8 cellular contexts compared by ENCODE assay signal in the genomic region with DNA sequence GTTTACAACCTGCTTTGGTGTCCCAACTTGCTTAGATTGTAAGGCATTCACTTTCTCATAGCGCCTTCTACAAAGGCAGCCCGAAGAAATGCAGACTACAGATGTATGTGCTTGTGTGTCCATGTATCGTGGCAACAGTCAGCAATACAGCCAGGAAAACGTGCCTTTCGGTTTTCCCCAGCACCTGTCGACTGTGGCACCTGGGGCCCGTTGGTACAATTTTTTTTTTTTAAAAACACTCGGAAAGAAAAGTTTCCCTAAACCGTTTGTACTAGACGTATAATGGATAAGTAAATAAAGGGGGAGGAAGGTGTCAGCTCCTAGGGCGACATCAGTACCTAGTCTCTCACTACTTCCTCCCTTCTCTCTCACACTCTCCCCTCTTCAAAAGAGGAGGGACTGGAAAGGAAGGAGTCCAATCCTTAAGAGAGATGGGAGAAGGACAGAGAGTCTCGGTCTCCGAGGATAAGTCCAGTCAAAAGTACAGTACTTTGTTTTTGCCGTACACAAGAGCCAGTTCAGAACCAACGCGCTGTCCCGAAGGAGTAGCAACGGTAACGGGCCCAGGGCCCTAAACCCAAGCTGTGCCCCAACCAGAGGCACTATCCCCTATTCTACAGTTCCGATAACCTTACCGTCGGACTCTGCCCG. TPM values are rescaled to one million over a fixed set of nuclear protein-coding genes. Genes with fewer than 3 reads are reported as not detected.
DNase-seq lines count a peak whose midpoint lies in the region; ATAC-seq, FAIRE-seq and TF ChIP-seq lines count a peak whose summit lies in the region.

No MANE protein-coding gene starts in this region.

- peaks cover 36% of the 10 kb centered on the region for H3K4me1 Mint-ChIP-seq in activated T-helper 1 cell treated with anti-CD3 and anti-CD28 coated beads, Interleukin-12 subunit alpha, Interleukin-12 subunit beta, Interleukin-2, Interleukin-4 antibody, amounts not matched to agents 30 ng/mL and 10 ng/mL and 1 ng/mL, durations not matched to agents 14 hours and 24 hours and 36 hours (ENCODE audit: low read depth)

- H3K36me3 ChIP-seq in BLaER1, result peaks cover 50% of the 10 kb centered on the region

- DNase-seq in NCI-H82 (lab: John Stamatoyannopoulos, UW), result peak; percentile 71
- peak; percentile 22 for DNase-seq in activated T-helper 1 cell treated with anti-CD3 and anti-CD28 coated beads, Interleukin-12 subunit alpha, Interleukin-12 subunit beta, Interleukin-2, Interleukin-4 antibody, amounts not matched to agents 30 ng/mL and 10 ng/mL and 1 ng/mL, durations not matched to agents 14 hours and 24 hours and 36 hours (ENCODE audit: low spot score)
- DNase-seq in fibroblast of the aortic adventitia (ENCODE audit: low read depth), result peak; percentile 55
- DNase-seq in omental fat pad (ENCODE audit: low spot score), result no peak
- DNase-seq in H54 (ENCODE audit: insufficient read length, low spot score), result no peak

- H3K4me1 ChIP-seq in BLaER1, result peaks cover 42% of the 10 kb centered on the region

- ATAC-seq in GM18870 (IDR thresholded peaks at IDR 0.05; ENCODE audit: unreplicated experiment) (peak; percentile 18), HG03196 (IDR thresholded peaks at IDR 0.05; ENCODE audit: unreplicated experiment) (peak; percentile 3), omental fat pad (ENCODE audit: low FRiP score) (peak; percentile 31)

- no peak for FAIRE-seq in H54 (lab: Jason Lieb, UNC)

- TF ChIP-seq POLR2A in H54 (IDR thresholded peaks at IDR 0.05; ENCODE audit: low read depth, low read length), result no peak

- no peak overlapping the region for H3K4me3 Mint-ChIP-seq in activated T-helper 1 cell treated with anti-CD3 and anti-CD28 coated beads, Interleukin-12 subunit alpha, Interleukin-12 subunit beta, Interleukin-2, Interleukin-4 antibody, amounts not matched to agents 30 ng/mL and 10 ng/mL and 1 ng/mL, durations not matched to agents 14 hours and 24 hours and 36 hours

- TF ChIP-seq CTCF in fibroblast of the aortic adventitia (IDR thresholded peaks at IDR 0.05; ENCODE audit: insufficient read depth, low read length) (no peak), omental fat pad (IDR thresholded peaks at IDR 0.05) (no peak)

- peak overlapping the region; percentile 100 for H3K9ac ChIP-seq in BLaER1

- no peaks in the 10 kb centered on the region for H3K27me3 ChIP-seq in BLaER1

- H3K4me3 ChIP-seq in BLaER1 (peak overlapping the region; percentile 97), fibroblast of the aortic adventitia (ENCODE audit: low read depth, low read length) (peak overlapping the region; percentile 94)

- H3K36me3 Mint-ChIP-seq in activated T-helper 1 cell treated with anti-CD3 and anti-CD28 coated beads, Interleukin-12 subunit alpha, Interleukin-12 subunit beta, Interleukin-2, Interleukin-4 antibody, amounts not matched to agents 30 ng/mL and 10 ng/mL and 1 ng/mL, durations not matched to agents 14 hours and 24 hours and 36 hours (ENCODE audit: low read depth), result peaks cover 22% of the 10 kb centered on the region

- intact Hi-C loops in activated T-helper 1 cell treated with anti-CD3 and anti-CD28 coated beads, Interleukin-12 subunit alpha, Interleukin-12 subunit beta, Interleukin-2, Interleukin-4 antibody, amounts not matched to agents 30 ng/mL and 10 ng/mL and 1 ng/mL, durations not matched to agents 14 hours and 24 hours and 36 hours (cut with micrococcal nuclease), result loop anchor here (1.0 to 10.0 kb wide), 14 partner anchors 25 to 1849 kb away; a partner anchor contains a TSS

- H3K9me3 ChIP-seq in BLaER1, result no peaks in the 10 kb centered on the region

- peak overlapping the region; percentile 100 for H3K27ac ChIP-seq in BLaER1

- H4K20me1 ChIP-seq in BLaER1, result peaks cover 81% of the 10 kb centered on the region

- peak overlapping the region; percentile 83 for H3K4me2 ChIP-seq in BLaER1

- no peaks in the 10 kb centered on the region for H3K9me3 Mint-ChIP-seq in activated T-helper 1 cell treated with anti-CD3 and anti-CD28 coated beads, Interleukin-12 subunit alpha, Interleukin-12 subunit beta, Interleukin-2, Interleukin-4 antibody, amounts not matched to agents 30 ng/mL and 10 ng/mL and 1 ng/mL, durations not matched to agents 14 hours and 24 hours and 36 hours

- H3K27me3 Mint-ChIP-seq in activated T-helper 1 cell treated with anti-CD3 and anti-CD28 coated beads, Interleukin-12 subunit alpha, Interleukin-12 subunit beta, Interleukin-2, Interleukin-4 antibody, amounts not matched to agents 30 ng/mL and 10 ng/mL and 1 ng/mL, durations not matched to agents 14 hours and 24 hours and 36 hours (ENCODE audit: insufficient read depth), result no peaks in the 10 kb centered on the region

- H3K27ac Mint-ChIP-seq in activated T-helper 1 cell treated with anti-CD3 and anti-CD28 coated beads, Interleukin-12 subunit alpha, Interleukin-12 subunit beta, Interleukin-2, Interleukin-4 antibody, amounts not matched to agents 30 ng/mL and 10 ng/mL and 1 ng/mL, durations not matched to agents 14 hours and 24 hours and 36 hours, result no peak overlapping the region

RNA-seq across cellular contexts. Expression of a gene that starts 0.8 kb away (rescaled TPM):
- 69.8 and 74.6 TPM in 2 replicates for total RNA-seq in activated T-helper 1 cell treated with anti-CD3 and anti-CD28 coated beads, Interleukin-12 subunit alpha, Interleukin-12 subunit beta, Interleukin-2, Interleukin-4 antibody, amounts not matched to agents 30 ng/mL and 10 ng/mL and 1 ng/mL, durations not matched to agents 14 hours and 24 hours and 36 hours
- total RNA-seq in fibroblast of the aortic adventitia (ENCODE audit: low replicate concordance) (57.1 and 74.9 TPM in 2 replicates), omental fat pad (10 to 100 TPM; 51.3 to 97.6 (median 61.1) TPM)

Comparison
In these comparisons a context has a peak if more than half of its experiments do, and no peak if none do; other contexts are left out.
1. DNase-seq: peak in NCI-H82 (single experiment), activated T-helper 1 cell treated with anti-CD3 and anti-CD28 coated beads, Interleukin-12 subunit alpha, Interleukin-12 subunit beta, Interleukin-2, Interleukin-4 antibody, amounts not matched to agents 30 ng/mL and 10 ng/mL and 1 ng/mL, durations not matched to agents 14 hours and 24 hours and 36 hours (single experiment) and fibroblast of the aortic adventitia (single experiment); none in omental fat pad (single experiment) and H54 (single experiment).
2. Peak in every context shown above with its lines, with median percentiles within 50 percentile points of each other: ATAC-seq.